ENCODE assay signal across 17 cellular contexts in genomic region chr1:23629728-23630290, GRCh38.
DNase-seq lines count a peak whose midpoint lies in the region; ATAC-seq and TF ChIP-seq lines count a peak whose summit lies in the region.
"Had no signal": no experiment of that assay in that cellular context is flagged by ENCODE, and none has a peak within 500 bp of the region (broad histone marks: within the 10 kb centered on the region; RNA-seq: fewer than 3 reads in every experiment).

No MANE protein-coding gene starts in this region.

- H3K4me2 ChIP-seq in BLaER1, result peak overlapping the region; percentile 76; the same call in 1 of the 2 replicates
- H3K4me2 ChIP-seq: KMS-11 had no signal

- H3K36me3 ChIP-seq in BLaER1 (no peaks in the 10 kb centered on the region), ascending aorta (no peaks in the 10 kb centered on the region)
- no peaks in the 10 kb centered on the region for H3K36me3 ChIP-seq in CD8-positive, alpha-beta T cell (ENCODE audit: insufficient read depth, low read length)
- H3K36me3 ChIP-seq: BLaER1 treated with 17β-estradiol and CSF1 and Interleukin-3, amounts not matched to agents 10 nM and 100 nM; MG63 had no signal

- peak overlapping the region; percentile 76 for H3K27ac ChIP-seq in BLaER1
- no peak overlapping the region for H3K27ac ChIP-seq in CD8-positive, alpha-beta T cell (ENCODE audit: low read depth, low read length)
- H3K27ac ChIP-seq in ascending aorta, result no peak overlapping the region
- H3K27ac ChIP-seq in caudate nucleus (ENCODE audit: low read depth, low read length), result no peak overlapping the region
- H3K27ac ChIP-seq: GM23248, KMS-11 had no signal

- H3K9me3 ChIP-seq in BLaER1 (no peaks in the 10 kb centered on the region), T-helper 17 cell (ENCODE audit: control insufficient read depth, low read length, poor library complexity, severe bottlenecking) (no peaks in the 10 kb centered on the region), ascending aorta (no peaks in the 10 kb centered on the region)
- H3K9me3 ChIP-seq in CD8-positive, alpha-beta T cell (ENCODE audit: low read length), result no peaks in the 10 kb centered on the region
- H3K9me3 ChIP-seq: BLaER1 treated with 17β-estradiol and CSF1 and Interleukin-3, amounts not matched to agents 10 nM and 100 nM; Caco-2; MG63 had no signal

- H3K4me3 Mint-ChIP-seq in CD8-positive, alpha-beta T cell, result no peak overlapping the region
- H3K4me3 Mint-ChIP-seq in T-helper 17 cell (no peak overlapping the region), naive B cell (peak overlapping the region in 3 of 8 donors; percentile 37 to 57 (median 39))

- H3K27me3 ChIP-seq in BLaER1 (no peaks in the 10 kb centered on the region), ascending aorta (no peaks in the 10 kb centered on the region)
- H3K27me3 ChIP-seq in CD8-positive, alpha-beta T cell (ENCODE audit: insufficient read depth, low read length), result no peaks in the 10 kb centered on the region
- H3K27me3 ChIP-seq: MG63 had no signal

- H3K4me3 ChIP-seq in BLaER1 (no peak overlapping the region), ascending aorta (no peak overlapping the region)
- no peak overlapping the region for H3K4me3 ChIP-seq in CD8-positive, alpha-beta T cell (ENCODE audit: low read depth, low read length)
- H3K4me3 ChIP-seq: BLaER1 treated with 17β-estradiol and CSF1 and Interleukin-3, amounts not matched to agents 10 nM and 100 nM; GM23248; MG63 had no signal

- H3K27ac Mint-ChIP-seq in CD8-positive, alpha-beta T cell, result peak overlapping the region; percentile 32
- H3K27ac Mint-ChIP-seq in T-helper 17 cell (peak overlapping the region; percentile 19), naive B cell (peak overlapping the region in 4 of 6 donors; percentile 22 to 94 (median 62))

- no peaks in the 10 kb centered on the region for H3K9me3 Mint-ChIP-seq in CD8-positive, alpha-beta T cell
- peaks cover 0 to 7% (median 0%) of the 10 kb centered on the region in 7 donors for H3K9me3 Mint-ChIP-seq in naive B cell

- CTCF ChIA-PET in CD8-positive, alpha-beta T cell (lab: Charles Lee), result interaction anchor here (3.1 to 22.8 kb wide), 3 partner anchors 7 to 81 kb away, joined by 26 to 1167 read pairs (median 207); partner anchors contain the start of gene ID3

- peaks cover 53% of the 10 kb centered on the region for H3K4me1 Mint-ChIP-seq in CD8-positive, alpha-beta T cell (ENCODE audit: low read depth)
- H3K4me1 Mint-ChIP-seq in T-helper 17 cell, result peaks cover 32% of the 10 kb centered on the region
- peaks cover 61 to 92% (median 72%) of the 10 kb centered on the region in 3 donors for H3K4me1 Mint-ChIP-seq in naive B cell

- no peaks in the 10 kb centered on the region for H4K20me1 ChIP-seq in BLaER1
- H4K20me1 ChIP-seq: BLaER1 treated with 17β-estradiol and CSF1 and Interleukin-3, amounts not matched to agents 10 nM and 100 nM had no signal

- H3K4me1 ChIP-seq in BLaER1 (peaks cover 83% of the 10 kb centered on the region), ascending aorta (peaks cover 0 to 3% of the 10 kb centered on the region in 2 donors)
- H3K4me1 ChIP-seq in CD8-positive, alpha-beta T cell (ENCODE audit: insufficient read depth, low read length), result peaks cover 48% of the 10 kb centered on the region
- H3K4me1 ChIP-seq: Caco-2 had no signal

- no peak for DNase-seq in CD8-positive, alpha-beta T cell
- DNase-seq in T-helper 17 cell (no peak), naive B cell (no peak), ascending aorta (ENCODE audit: low spot score in 2 of 2) (no peak), HUDEP-2 (lab: John Stamatoyannopoulos, UW; ENCODE audit: unreplicated experiment in 76 of 76) (no peak), caudate nucleus (lab: John Stamatoyannopoulos, UW) (no peak)
- DNase-seq: Caco-2, GM23248, MG63, NCI-H1105 treated with DMSO at 0.1 percent for 48 hours, NCI-H187 treated with DMSO at 0.1 percent for 48 hours, NCI-H2171, NCI-H82, SIG-M5 had no signal

- intact Hi-C loops in CD8-positive, alpha-beta T cell (cut with DNase I, micrococcal nuclease), result no loop called here
- intact Hi-C loops in ascending aorta (cut with DNase I), result loop anchor here (5.0 kb wide), 1 partner anchor 48 kb away; no protein-coding TSS in a partner anchor

- H3K36me3 Mint-ChIP-seq in CD8-positive, alpha-beta T cell, result peaks cover 1% of the 10 kb centered on the region
- H3K36me3 Mint-ChIP-seq in T-helper 17 cell (ENCODE audit: low read depth) (peaks cover 10% of the 10 kb centered on the region), naive B cell (peaks cover 0 to 9% of the 10 kb centered on the region in 2 donors)

- TF ChIP-seq CTCF in CD8-positive, alpha-beta T cell (IDR thresholded peaks at IDR 0.05), result no peak
- no peak for TF ChIP-seq CTCF in ascending aorta (IDR thresholded peaks at IDR 0.05)

- ATAC-seq in CD8-positive, alpha-beta T cell, result no peak
- ATAC-seq in T-helper 17 cell, result no peak
- no peak for ATAC-seq in naive B cell (ENCODE audit: low read depth in 2 of 2)

- H3K9ac ChIP-seq in BLaER1, result no peak overlapping the region
- H3K9ac ChIP-seq: GM23248, KMS-11 had no signal

- H3K27me3 Mint-ChIP-seq in CD8-positive, alpha-beta T cell (ENCODE audit: low read depth), result no peaks in the 10 kb centered on the region
- H3K27me3 Mint-ChIP-seq in T-helper 17 cell (no peaks in the 10 kb centered on the region), naive B cell (no peaks in the 10 kb centered on the region)

- POLR2A ChIA-PET in CD8-positive, alpha-beta T cell (lab: Charles Lee), result interaction anchor here (1.5 to 2.7 kb wide), 4 partner anchors 10 to 75 kb away, joined by 3 to 14 read pairs (median 4); partner anchors contain the start of gene ID3
